In the genomic region with DNA sequence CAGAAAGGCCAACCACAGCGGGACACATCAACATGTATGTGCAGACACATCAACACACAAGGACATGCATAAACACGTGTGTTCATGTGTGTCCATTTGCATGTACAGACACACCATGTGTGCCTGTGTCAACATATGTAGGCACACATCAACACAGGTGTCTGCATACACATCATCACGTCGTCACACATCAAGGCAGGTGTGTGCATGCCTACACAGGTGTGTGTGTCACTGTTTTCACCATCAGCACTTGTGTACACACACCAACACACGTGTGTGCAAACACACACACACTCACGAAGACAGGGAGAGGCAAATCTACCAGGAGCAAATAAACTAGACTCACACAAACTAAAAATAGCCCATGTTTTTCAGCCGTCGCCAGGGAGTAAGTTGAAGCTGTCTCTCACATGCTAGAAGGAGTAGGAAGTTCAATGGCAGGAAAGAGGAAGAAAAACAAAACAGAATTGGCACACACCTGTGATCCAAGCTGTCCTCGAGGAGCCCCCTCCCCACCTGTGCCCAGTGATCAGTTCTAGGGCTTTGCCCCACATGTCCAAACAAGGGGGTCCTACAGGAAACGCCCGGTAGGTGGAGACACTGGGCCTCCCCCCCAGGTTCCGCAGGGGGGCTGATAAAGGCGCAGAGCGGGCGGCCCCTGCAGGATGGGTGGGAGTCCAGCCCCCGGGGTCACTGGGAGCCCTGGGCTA, we compare ENCODE assay signal across 13 cellular contexts. TPM values are rescaled to one million over a fixed set of nuclear protein-coding genes. Genes with fewer than 3 reads are reported as not detected.
DNase-seq lines count a peak whose midpoint lies in the region; TF ChIP-seq lines count a peak whose summit lies in the region.
"Had no signal": no experiment of that assay in that cellular context is flagged by ENCODE, and none has a peak within 500 bp of the region (broad histone marks: within the 10 kb centered on the region; RNA-seq: fewer than 3 reads in every experiment).

No MANE protein-coding gene starts in this region.

- no peak overlapping the region for H3K27ac ChIP-seq in WERI-Rb-1
- H3K27ac ChIP-seq: parathyroid adenoma, tibial artery had no signal

- H3K9me3 Mint-ChIP-seq in activated naive CD4-positive, alpha-beta T cell treated with anti-CD3 and anti-CD28 coated beads, Interleukin-2, amount 10 ng/mL, durations not matched to agents 7 days and 5 days, result no peaks in the 10 kb centered on the region
- H3K9me3 Mint-ChIP-seq: activated T-cell treated with anti-CD3 and anti-CD28 coated beads, Interleukin-2, amount 50 U/mL, for 24 hours had no signal

- H3K4me3 ChIP-seq in GM12875 (ENCODE audit: low read depth, low read length) (no peak overlapping the region), fibroblast of pulmonary artery (replicated peaks; ENCODE audit: low read depth, low read length) (no peak overlapping the region), retinal pigment epithelial cell (ENCODE audit: low read length) (no peak overlapping the region), WERI-Rb-1 (ENCODE audit: low read depth, low read length) (no peak overlapping the region)
- H3K4me3 ChIP-seq: tibial artery had no signal

- no peaks in the 10 kb centered on the region for H3K27me3 Mint-ChIP-seq in activated naive CD4-positive, alpha-beta T cell treated with anti-CD3 and anti-CD28 coated beads, Interleukin-2, amount 10 ng/mL, durations not matched to agents 7 days and 5 days
- H3K27me3 Mint-ChIP-seq: activated T-cell treated with anti-CD3 and anti-CD28 coated beads, Interleukin-2, amount 50 U/mL, for 24 hours had no signal

- H3K9me3 ChIP-seq in WERI-Rb-1 (ENCODE audit: severe bottlenecking), result no peaks in the 10 kb centered on the region
- H3K9me3 ChIP-seq: tibial artery had no signal

- peak; percentile 29 for DNase-seq in NOMO-1 treated with DMSO at 0.1 percent for 48 hours (lab: John Stamatoyannopoulos, UW; ENCODE audit: unreplicated experiment)
- DNase-seq in fibroblast of pulmonary artery (ENCODE audit: low read depth), result no peak
- DNase-seq in retinal pigment epithelial cell (ENCODE audit: low read depth), result no peak
- no peak for DNase-seq in WERI-Rb-1
- no peak for DNase-seq in OCI-M2 (lab: John Stamatoyannopoulos, UW; ENCODE audit: unreplicated experiment)
- no peak for DNase-seq in cerebellum (ENCODE audit: low spot score)
- DNase-seq in activated naive CD4-positive, alpha-beta T cell treated with anti-CD3 and anti-CD28 coated beads, Interleukin-2, amount 10 ng/mL, durations not matched to agents 7 days and 5 days, result no peak
- DNase-seq: activated T-cell treated with anti-CD3 and anti-CD28 coated beads, Interleukin-2, amount 50 U/mL, for 24 hours; central memory CD4-positive, alpha-beta T cell; NCI-H1930; tibial artery had no signal

- H3K27me3 ChIP-seq in WERI-Rb-1 (ENCODE audit: insufficient read depth, low read depth, severe bottlenecking), result no peaks in the 10 kb centered on the region
- H3K27me3 ChIP-seq: tibial artery had no signal

- peaks cover 8% of the 10 kb centered on the region for H3K36me3 ChIP-seq in WERI-Rb-1
- H3K36me3 ChIP-seq: tibial artery had no signal

- no peak overlapping the region for H3K4me3 Mint-ChIP-seq in activated naive CD4-positive, alpha-beta T cell treated with anti-CD3 and anti-CD28 coated beads, Interleukin-2, amount 10 ng/mL, durations not matched to agents 7 days and 5 days
- H3K4me3 Mint-ChIP-seq: activated T-cell treated with anti-CD3 and anti-CD28 coated beads, Interleukin-2, amount 50 U/mL, for 24 hours had no signal

- no peaks in the 10 kb centered on the region for H3K36me3 Mint-ChIP-seq in activated naive CD4-positive, alpha-beta T cell treated with anti-CD3 and anti-CD28 coated beads, Interleukin-2, amount 10 ng/mL, durations not matched to agents 7 days and 5 days

- peaks cover 7% of the 10 kb centered on the region for H3K4me1 Mint-ChIP-seq in activated naive CD4-positive, alpha-beta T cell treated with anti-CD3 and anti-CD28 coated beads, Interleukin-2, amount 10 ng/mL, durations not matched to agents 7 days and 5 days

- TF ChIP-seq CTCF in GM12875 (IDR thresholded peaks at IDR 0.05; ENCODE audit: borderline replicate concordance, insufficient read depth, low read depth, low read length), result peak; percentile 47; the same call in 1 of the 2 replicates
- peak; percentile 2 for TF ChIP-seq CTCF in fibroblast of pulmonary artery (IDR thresholded peaks at IDR 0.05; ENCODE audit: low read length, missing control alignments)
- peak; percentile 14 for TF ChIP-seq CTCF in retinal pigment epithelial cell (conservative IDR thresholded peaks at IDR 0.05; ENCODE audit: low read depth, low read length)
- no peak for TF ChIP-seq CTCF in WERI-Rb-1 (IDR thresholded peaks at IDR 0.05; ENCODE audit: low read depth, low read length)

- H3K27ac Mint-ChIP-seq in activated naive CD4-positive, alpha-beta T cell treated with anti-CD3 and anti-CD28 coated beads, Interleukin-2, amount 10 ng/mL, durations not matched to agents 7 days and 5 days, result no peak overlapping the region
- H3K27ac Mint-ChIP-seq: activated T-cell treated with anti-CD3 and anti-CD28 coated beads, Interleukin-2, amount 50 U/mL, for 24 hours had no signal

- CTCF ChIA-PET in activated naive CD4-positive, alpha-beta T cell treated with anti-CD3 and anti-CD28 coated beads, Interleukin-2, amount 10 ng/mL, durations not matched to agents 7 days and 5 days (lab: Charles Lee), result no interaction called here

RNA-seq across cellular contexts. Expression of a gene that starts 7.4 kb away (rescaled TPM):
- 11.4 TPM for total RNA-seq in cerebellum

RNA-seq across cellular contexts. Expression of a gene that starts 58.2 kb away (rescaled TPM):
- 507 TPM for total RNA-seq in cerebellum
